Comparison of ENCODE assay signal across 1 cellular context in the genomic region with DNA sequence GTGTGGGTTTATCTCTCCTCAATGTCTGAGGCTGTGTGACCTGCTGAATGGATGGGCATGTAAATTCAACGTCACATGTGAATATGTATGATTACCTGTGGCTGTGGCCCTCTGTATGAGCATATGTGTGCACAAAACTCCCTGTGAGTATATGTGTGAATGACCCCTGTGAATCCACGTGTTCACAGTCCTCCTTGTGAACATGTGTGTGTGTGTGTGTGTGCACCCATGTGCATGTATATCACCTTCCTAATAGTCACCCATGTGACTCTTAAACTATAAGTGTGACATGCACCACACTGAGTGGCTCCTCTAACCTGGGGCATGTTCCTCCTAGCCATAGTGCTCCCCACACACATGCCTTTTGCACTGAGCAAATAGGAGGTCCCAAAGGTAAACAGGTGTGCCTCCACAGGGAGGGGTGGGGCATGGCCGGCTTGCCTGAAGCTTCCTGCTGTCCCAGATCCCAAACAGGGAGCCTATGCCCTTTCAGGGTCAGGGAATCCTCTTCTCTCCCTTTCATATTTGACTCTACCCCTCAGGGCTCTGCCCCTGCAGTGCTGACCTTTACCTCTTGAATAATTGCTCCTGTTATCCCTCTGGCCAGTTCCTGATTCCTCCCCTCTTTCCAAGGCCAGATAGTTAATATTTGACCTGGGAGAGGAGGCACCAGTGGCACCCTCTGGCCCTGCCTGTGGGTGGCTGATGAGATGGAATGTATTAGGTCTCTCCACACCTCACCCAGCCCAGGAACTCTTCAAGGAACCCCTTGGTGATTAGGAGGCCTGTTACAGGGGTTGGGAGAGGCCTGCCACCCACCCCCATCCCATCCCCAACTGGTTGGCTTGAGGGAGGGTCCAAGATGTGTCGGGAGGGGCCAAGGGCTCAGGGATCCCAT.
TF ChIP-seq lines count a peak whose summit lies in the region.

No MANE protein-coding gene starts in this region.

TF ChIP-seq in HepG2, 621 proteins besides CTCF, POLR2A, EP300 and RAD21 (continued from another document and continues in another):
- TF ChIP-seq, protein P1, sequence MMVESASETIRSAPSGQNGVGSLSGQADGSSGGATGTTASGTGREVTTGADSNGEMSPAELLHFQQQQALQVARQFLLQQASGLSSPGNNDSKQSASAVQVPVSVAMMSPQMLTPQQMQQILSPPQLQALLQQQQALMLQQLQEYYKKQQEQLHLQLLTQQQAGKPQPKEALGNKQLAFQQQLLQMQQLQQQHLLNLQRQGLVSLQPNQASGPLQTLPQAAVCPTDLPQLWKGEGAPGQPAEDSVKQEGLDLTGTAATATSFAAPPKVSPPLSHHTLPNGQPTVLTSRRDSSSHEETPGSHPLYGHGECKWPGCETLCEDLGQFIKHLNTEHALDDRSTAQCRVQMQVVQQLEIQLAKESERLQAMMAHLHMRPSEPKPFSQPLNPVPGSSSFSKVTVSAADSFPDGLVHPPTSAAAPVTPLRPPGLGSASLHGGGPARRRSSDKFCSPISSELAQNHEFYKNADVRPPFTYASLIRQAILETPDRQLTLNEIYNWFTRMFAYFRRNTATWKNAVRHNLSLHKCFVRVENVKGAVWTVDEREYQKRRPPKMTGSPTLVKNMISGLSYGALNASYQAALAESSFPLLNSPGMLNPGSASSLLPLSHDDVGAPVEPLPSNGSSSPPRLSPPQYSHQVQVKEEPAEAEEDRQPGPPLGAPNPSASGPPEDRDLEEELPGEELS (CRISPR knock-in tag; IDR thresholded peaks at IDR 0.05): peak; percentile 95
- TF ChIP-seq ZNF510 (CRISPR knock-in tag; IDR thresholded peaks at IDR 0.05; ENCODE audit: low read depth): no peak
- TF ChIP-seq ZNF605 (CRISPR knock-in tag; IDR thresholded peaks at IDR 0.05): peak; percentile 75
- TF ChIP-seq ZBTB39 (CRISPR knock-in tag; IDR thresholded peaks at IDR 0.05): no peak
- TF ChIP-seq, protein P2, sequence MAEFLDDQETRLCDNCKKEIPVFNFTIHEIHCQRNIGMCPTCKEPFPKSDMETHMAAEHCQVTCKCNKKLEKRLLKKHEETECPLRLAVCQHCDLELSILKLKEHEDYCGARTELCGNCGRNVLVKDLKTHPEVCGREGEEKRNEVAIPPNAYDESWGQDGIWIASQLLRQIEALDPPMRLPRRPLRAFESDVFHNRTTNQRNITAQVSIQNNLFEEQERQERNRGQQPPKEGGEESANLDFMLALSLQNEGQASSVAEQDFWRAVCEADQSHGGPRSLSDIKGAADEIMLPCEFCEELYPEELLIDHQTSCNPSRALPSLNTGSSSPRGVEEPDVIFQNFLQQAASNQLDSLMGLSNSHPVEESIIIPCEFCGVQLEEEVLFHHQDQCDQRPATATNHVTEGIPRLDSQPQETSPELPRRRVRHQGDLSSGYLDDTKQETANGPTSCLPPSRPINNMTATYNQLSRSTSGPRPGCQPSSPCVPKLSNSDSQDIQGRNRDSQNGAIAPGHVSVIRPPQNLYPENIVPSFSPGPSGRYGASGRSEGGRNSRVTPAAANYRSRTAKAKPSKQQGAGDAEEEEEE (CRISPR knock-in tag; IDR thresholded peaks at IDR 0.05; ENCODE audit: borderline replicate concordance): no peak
- no peak for TF ChIP-seq EZH2 (conservative IDR thresholded peaks at IDR 0.05; ENCODE audit: low read depth, low read length)
- TF ChIP-seq ATF1 (CRISPR knock-in tag; IDR thresholded peaks at IDR 0.05): no peak; the same call in 1 of the 2 replicates
- peak; percentile 92 for TF ChIP-seq PITX1 (CRISPR knock-in tag; IDR thresholded peaks at IDR 0.05)
- no peak for TF ChIP-seq ELF4 (CRISPR knock-in tag; IDR thresholded peaks at IDR 0.05; ENCODE audit: borderline replicate concordance)
- TF ChIP-seq, protein P3, sequence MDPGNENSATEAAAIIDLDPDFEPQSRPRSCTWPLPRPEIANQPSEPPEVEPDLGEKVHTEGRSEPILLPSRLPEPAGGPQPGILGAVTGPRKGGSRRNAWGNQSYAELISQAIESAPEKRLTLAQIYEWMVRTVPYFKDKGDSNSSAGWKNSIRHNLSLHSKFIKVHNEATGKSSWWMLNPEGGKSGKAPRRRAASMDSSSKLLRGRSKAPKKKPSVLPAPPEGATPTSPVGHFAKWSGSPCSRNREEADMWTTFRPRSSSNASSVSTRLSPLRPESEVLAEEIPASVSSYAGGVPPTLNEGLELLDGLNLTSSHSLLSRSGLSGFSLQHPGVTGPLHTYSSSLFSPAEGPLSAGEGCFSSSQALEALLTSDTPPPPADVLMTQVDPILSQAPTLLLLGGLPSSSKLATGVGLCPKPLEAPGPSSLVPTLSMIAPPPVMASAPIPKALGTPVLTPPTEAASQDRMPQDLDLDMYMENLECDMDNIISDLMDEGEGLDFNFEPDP (CRISPR knock-in tag; conservative IDR thresholded peaks at IDR 0.05): no peak
- no peak for TF ChIP-seq AKAP8 (CRISPR knock-in tag; IDR thresholded peaks at IDR 0.05)
- TF ChIP-seq ZNF430 (CRISPR knock-in tag; IDR thresholded peaks at IDR 0.05): peak; percentile 84; the same call in 1 of the 2 replicates
- TF ChIP-seq ZBTB1 (CRISPR knock-in tag; IDR thresholded peaks at IDR 0.05; ENCODE audit: borderline replicate concordance): 0 out of 2 replicates have a peak, but pooled peaks have one; percentile 52
- peak; percentile 44; the same call in 1 of the 2 replicates for TF ChIP-seq KDM5B (CRISPR knock-in tag; IDR thresholded peaks at IDR 0.05; ENCODE audit: borderline replicate concordance)
- TF ChIP-seq ZNF543 (CRISPR knock-in tag; IDR thresholded peaks at IDR 0.05): 0 out of 2 replicates have a peak, but pooled peaks have one; percentile 66
- peak; percentile 80; the same call in 1 of the 2 replicates for TF ChIP-seq CBX5 (CRISPR knock-in tag; IDR thresholded peaks at IDR 0.05; ENCODE audit: borderline replicate concordance)
- no peak; the same call in 1 of the 2 replicates for TF ChIP-seq PHF8 (CRISPR knock-in tag; IDR thresholded peaks at IDR 0.05)
- no peak for TF ChIP-seq ZNF577 (CRISPR knock-in tag; IDR thresholded peaks at IDR 0.05; ENCODE audit: borderline replicate concordance, low read depth)
- peak; percentile 19; the same call in 1 of the 2 replicates for TF ChIP-seq HNRNPL (IDR thresholded peaks at IDR 0.05; ENCODE audit: low read depth, low read length)
- TF ChIP-seq, protein P4, sequence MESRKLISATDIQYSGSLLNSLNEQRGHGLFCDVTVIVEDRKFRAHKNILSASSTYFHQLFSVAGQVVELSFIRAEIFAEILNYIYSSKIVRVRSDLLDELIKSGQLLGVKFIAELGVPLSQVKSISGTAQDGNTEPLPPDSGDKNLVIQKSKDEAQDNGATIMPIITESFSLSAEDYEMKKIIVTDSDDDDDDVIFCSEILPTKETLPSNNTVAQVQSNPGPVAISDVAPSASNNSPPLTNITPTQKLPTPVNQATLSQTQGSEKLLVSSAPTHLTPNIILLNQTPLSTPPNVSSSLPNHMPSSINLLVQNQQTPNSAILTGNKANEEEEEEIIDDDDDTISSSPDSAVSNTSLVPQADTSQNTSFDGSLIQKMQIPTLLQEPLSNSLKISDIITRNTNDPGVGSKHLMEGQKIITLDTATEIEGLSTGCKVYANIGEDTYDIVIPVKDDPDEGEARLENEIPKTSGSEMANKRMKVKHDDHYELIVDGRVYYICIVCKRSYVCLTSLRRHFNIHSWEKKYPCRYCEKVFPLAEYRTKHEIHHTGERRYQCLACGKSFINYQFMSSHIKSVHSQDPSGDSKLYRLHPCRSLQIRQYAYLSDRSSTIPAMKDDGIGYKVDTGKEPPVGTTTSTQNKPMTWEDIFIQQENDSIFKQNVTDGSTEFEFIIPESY (CRISPR knock-in tag; IDR thresholded peaks at IDR 0.05): no peak; the same call in 1 of the 2 replicates
- peak; percentile 93 for TF ChIP-seq ESRRA (CRISPR knock-in tag; IDR thresholded peaks at IDR 0.05; ENCODE audit: low read depth)
- no peak for TF ChIP-seq MLXIP (CRISPR knock-in tag; IDR thresholded peaks at IDR 0.05; ENCODE audit: borderline replicate concordance)
- peak; percentile 71; the same call in 1 of the 2 replicates for TF ChIP-seq ZNF160 (CRISPR knock-in tag; IDR thresholded peaks at IDR 0.05)
- TF ChIP-seq KAT8 (CRISPR knock-in tag; IDR thresholded peaks at IDR 0.05): peak; percentile 88
- no peak for TF ChIP-seq PLSCR1 (CRISPR knock-in tag; IDR thresholded peaks at IDR 0.05; ENCODE audit: borderline replicate concordance)
- TF ChIP-seq ZNF230 (CRISPR knock-in tag; IDR thresholded peaks at IDR 0.05): peak; percentile 32; the same call in 1 of the 2 replicates
- peak; percentile 75 for TF ChIP-seq GFI1 (CRISPR knock-in tag; IDR thresholded peaks at IDR 0.05; ENCODE audit: borderline replicate concordance)
- no peak for TF ChIP-seq ZNF101 (CRISPR knock-in tag; IDR thresholded peaks at IDR 0.05; ENCODE audit: borderline replicate concordance, low read depth)
- no peak for TF ChIP-seq STAG1 (CRISPR knock-in tag; IDR thresholded peaks at IDR 0.05)
- TF ChIP-seq SMAD9 (CRISPR knock-in tag; IDR thresholded peaks at IDR 0.05): no peak
- TF ChIP-seq ZNF598 (CRISPR knock-in tag; IDR thresholded peaks at IDR 0.05; ENCODE audit: borderline replicate concordance): no peak
- TF ChIP-seq DNMT3B (CRISPR knock-in tag; conservative IDR thresholded peaks at IDR 0.05): no peak
- TF ChIP-seq ZSCAN12 (CRISPR knock-in tag; IDR thresholded peaks at IDR 0.05): no peak
- no peak for TF ChIP-seq NR1H2 (CRISPR knock-in tag; IDR thresholded peaks at IDR 0.05; ENCODE audit: borderline replicate concordance, low read depth)
- TF ChIP-seq IRX3 (CRISPR knock-in tag; IDR thresholded peaks at IDR 0.05; ENCODE audit: borderline replicate concordance, low read depth): no peak
- TF ChIP-seq MYC (CRISPR knock-in tag; IDR thresholded peaks at IDR 0.05; ENCODE audit: borderline replicate concordance): peak; percentile 88
- peak; percentile 80 for TF ChIP-seq TFE3 (CRISPR knock-in tag; IDR thresholded peaks at IDR 0.05)
- peak; percentile 97 for TF ChIP-seq ZBTB20 (CRISPR knock-in tag; IDR thresholded peaks at IDR 0.05; ENCODE audit: borderline replicate concordance, low read depth)
- no peak for TF ChIP-seq ZNF225 (CRISPR knock-in tag; IDR thresholded peaks at IDR 0.05)
- TF ChIP-seq ATF4 (CRISPR knock-in tag; IDR thresholded peaks at IDR 0.05): no peak
- TF ChIP-seq TERF1 (CRISPR knock-in tag; IDR thresholded peaks at IDR 0.05): no peak
